In the genomic region with DNA sequence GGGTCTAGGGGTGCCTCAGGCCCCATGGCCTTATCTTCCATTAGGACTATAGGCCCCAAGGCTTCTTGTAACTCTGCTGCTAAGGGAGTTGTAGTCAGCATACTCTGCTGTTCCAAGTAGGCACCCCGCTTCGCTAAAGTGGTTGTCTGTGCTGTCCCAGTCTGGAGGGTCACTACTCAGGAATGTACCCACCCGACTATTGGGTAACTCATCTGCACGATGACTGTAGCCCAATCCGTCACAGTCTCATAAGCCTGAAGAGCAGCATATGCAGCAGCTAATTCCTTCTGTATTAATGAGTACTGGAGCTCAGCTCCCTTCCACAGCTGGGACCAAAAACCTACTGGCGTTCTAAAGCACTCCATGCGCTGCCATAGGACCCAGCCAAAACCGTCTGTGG, we compare ENCODE assay signal across 18 cellular contexts.
"Had no signal": no experiment of that assay in that cellular context is flagged by ENCODE, and none has a peak within 500 bp of the region (broad histone marks: within the 10 kb centered on the region; RNA-seq: fewer than 3 reads in every experiment).

No MANE protein-coding gene starts in this region.

- H3K9me3 ChIP-seq: gastrocnemius medialis, heart right ventricle, neutrophil, psoas muscle, right lobe of liver had no signal

- H3K4me3 ChIP-seq: gastrocnemius medialis, heart right ventricle, mucosa of descending colon, psoas muscle, right lobe of liver, spleen had no signal

- H3K36me3 ChIP-seq: gastrocnemius medialis, heart right ventricle, neutrophil, right lobe of liver, spleen had no signal

- DNase-seq: erythroblast; gastrocnemius medialis; heart right ventricle; hypothalamus; kidney glomerular epithelial cell; mammary epithelial cell; mucosa of descending colon; naive thymus-derived CD8-positive, alpha-beta T cell; psoas muscle; retina; spleen; stimulated activated CD4-positive, alpha-beta T cell treated with anti-CD3 and anti-CD28 coated beads, Interleukin-2, amount 100 ng/mL, for 24 hours; stimulated activated CD4-positive, alpha-beta T cell treated with anti-CD3 and anti-CD28 coated beads, Interleukin-4, amount 100 ng/mL, for 4 hours; stimulated activated naive B cell treated with anti-CD40 and anti-IgM and Interleukin-4, amounts not matched to agents 10 μg/mL and 1 μg/mL and 100 μg/mL, for 72 hours; stimulated activated naive CD8-positive, alpha-beta T cell treated with anti-CD3 and anti-CD28 coated beads, Interleukin-15, amount 100 ng/mL, for 72 hours; trophoblast cell had no signal

- ATAC-seq: gastrocnemius medialis; heart right ventricle; mucosa of descending colon; naive thymus-derived CD8-positive, alpha-beta T cell; psoas muscle; stimulated activated naive B cell treated with anti-CD40 and anti-IgM and Interleukin-4, amounts not matched to agents 10 μg/mL and 1 μg/mL and 100 μg/mL, for 72 hours; stimulated activated naive CD8-positive, alpha-beta T cell treated with anti-CD3 and anti-CD28 coated beads, Interleukin-15, amount 100 ng/mL, for 72 hours had no signal

- H3K27ac ChIP-seq: heart right ventricle, neutrophil, psoas muscle, right lobe of liver, spleen had no signal

- H3K4me1 ChIP-seq: spleen had no signal

- H3K27me3 ChIP-seq: gastrocnemius medialis, heart right ventricle, neutrophil, right lobe of liver, spleen had no signal
